ENCODE assay signal across 8 cellular contexts in the genomic region with DNA sequence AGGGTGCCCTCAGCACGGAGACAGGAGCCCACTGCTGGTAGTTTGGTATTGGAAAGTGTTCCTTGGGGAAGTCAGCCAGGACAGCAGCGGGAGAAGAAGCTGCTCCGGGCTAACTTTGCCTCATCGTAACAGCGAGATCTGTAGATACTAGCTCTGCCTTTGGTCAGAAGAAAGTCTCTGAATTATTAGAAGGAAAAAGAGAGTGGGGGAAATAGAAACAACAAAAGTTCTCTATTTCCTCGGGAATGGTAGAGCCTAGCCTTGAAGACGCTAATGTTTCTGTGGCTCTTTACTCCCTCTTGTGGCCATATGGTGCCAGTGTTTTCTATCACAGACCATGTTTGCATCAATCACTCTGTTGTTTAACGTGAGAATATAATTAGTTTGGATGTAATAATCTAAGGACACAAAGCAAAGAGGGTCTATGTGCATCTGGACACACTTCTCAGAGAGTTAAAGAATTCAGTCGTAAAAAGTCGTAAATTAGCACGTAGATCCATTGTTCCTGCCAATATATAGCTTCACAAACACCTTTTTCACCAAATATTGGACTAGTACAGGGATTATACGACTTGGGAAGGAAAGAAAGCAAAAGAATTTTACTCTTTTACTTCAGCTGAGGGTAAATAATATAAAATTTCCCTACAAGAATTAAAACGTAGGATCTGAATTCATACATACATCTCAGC. TPM values are rescaled to one million over a fixed set of nuclear protein-coding genes. Genes with fewer than 3 reads are reported as not detected.
DNase-seq lines count a peak whose midpoint lies in the region; ATAC-seq and TF ChIP-seq lines count a peak whose summit lies in the region.

No MANE protein-coding gene starts in this region.

- peak overlapping the region; percentile 90 for H3K27ac Mint-ChIP-seq in activated T-cell treated with anti-CD3 and anti-CD28 coated beads, Interleukin-2, amount 50 U/mL, for 24 hours

- no peaks in the 10 kb centered on the region for H3K36me3 ChIP-seq in HUES48 (ENCODE audit: control insufficient read depth, insufficient read depth, low read length)
- no peaks in the 10 kb centered on the region for H3K36me3 ChIP-seq in OCI-LY1 (ENCODE audit: insufficient read depth, low read length)
- H3K36me3 ChIP-seq in fibroblast of lung (ENCODE audit: control insufficient read depth, insufficient read depth, low read length), result no peaks in the 10 kb centered on the region
- no peaks in the 10 kb centered on the region for H3K36me3 ChIP-seq in transverse colon

- peaks cover 41% of the 10 kb centered on the region for H3K4me1 Mint-ChIP-seq in activated T-cell treated with anti-CD3 and anti-CD28 coated beads, Interleukin-2, amount 50 U/mL, for 24 hours (ENCODE audit: low read depth)

- H3K4me3 ChIP-seq in HUES48 (ENCODE audit: low read depth, low read length), result peak overlapping the region; percentile 88
- H3K4me3 ChIP-seq in OCI-LY1 (ENCODE audit: low read depth, low read length, poor library complexity, severe bottlenecking), result peak overlapping the region; percentile 46
- H3K4me3 ChIP-seq in fibroblast of lung (replicated peaks in 1 of 4; ENCODE audit: control extremely low read depth in 1 of 4, insufficient read depth in 1 of 4, low read depth in 3 of 4, low read length in 4 of 4), result peak overlapping the region; percentile 54 to 77 (median 74)
- H3K4me3 ChIP-seq in transverse colon, result peak overlapping the region; percentile 23 to 56 (median 38)

- in situ Hi-C loops in transverse colon (cut with MboI; ENCODE audit: low pct_ligation_motif_present in 1 of 4, low pct_unique_long_range_greater_than_20kb in 1 of 4, low sequenced_read_pairs in 3 of 4), result loop anchor here (10.0 to 25.0 kb wide), 4 partner anchors 150 to 427 kb away; a partner anchor contains a TSS

- H4K20me1 ChIP-seq in OCI-LY1 (ENCODE audit: insufficient read depth, low read length) (no peaks in the 10 kb centered on the region), fibroblast of lung (ENCODE audit: control insufficient read depth, extremely low read depth, insufficient read depth, low read length) (no peaks in the 10 kb centered on the region)

- no peaks in the 10 kb centered on the region for H3K36me3 Mint-ChIP-seq in activated T-cell treated with anti-CD3 and anti-CD28 coated beads, Interleukin-2, amount 50 U/mL, for 24 hours (ENCODE audit: low read depth)

- H3K9me3 Mint-ChIP-seq in activated T-cell treated with anti-CD3 and anti-CD28 coated beads, Interleukin-2, amount 50 U/mL, for 24 hours, result no peaks in the 10 kb centered on the region

- H3K9me3 ChIP-seq in HUES48 (ENCODE audit: control insufficient read depth, insufficient read depth, low read length), result no peaks in the 10 kb centered on the region
- no peaks in the 10 kb centered on the region for H3K9me3 ChIP-seq in OCI-LY1 (ENCODE audit: low read length)
- H3K9me3 ChIP-seq in fibroblast of lung (ENCODE audit: control insufficient read depth, insufficient read depth, low read depth, low read length), result no peaks in the 10 kb centered on the region
- no peaks in the 10 kb centered on the region for H3K9me3 ChIP-seq in transverse colon

- no peaks in the 10 kb centered on the region for H3F3A ChIP-seq in OCI-LY1 (ENCODE audit: insufficient read depth, low read length)

- peak; percentile 73 for DNase-seq in DMS53 (lab: John Stamatoyannopoulos, UW)
- DNase-seq in activated T-cell treated with anti-CD3 and anti-CD28 coated beads, Interleukin-2, amount 50 U/mL, for 24 hours, result peak; percentile 63
- DNase-seq in fibroblast of lung (ENCODE audit: low read depth in 2 of 2), result peak; percentile 57 to 88
- DNase-seq in myocyte (ENCODE audit: low read depth), result peak; percentile 88
- DNase-seq in transverse colon, result peak; percentile 63

- H3K27me3 ChIP-seq in HUES48 (ENCODE audit: control insufficient read depth, insufficient read depth, low read length), result no peaks in the 10 kb centered on the region
- no peaks in the 10 kb centered on the region for H3K27me3 ChIP-seq in OCI-LY1 (ENCODE audit: insufficient read depth, low read length)
- peaks cover 6% of the 10 kb centered on the region for H3K27me3 ChIP-seq in fibroblast of lung (ENCODE audit: control insufficient read depth, insufficient read depth, low read length)
- no peaks in the 10 kb centered on the region for H3K27me3 ChIP-seq in transverse colon

- TF ChIP-seq POLR2A in transverse colon (IDR thresholded peaks at IDR 0.05), result no peak

- peak overlapping the region; percentile 76; the same call in 1 of the 2 replicates for H2AFZ ChIP-seq in OCI-LY1 (ENCODE audit: low read length)
- H2AFZ ChIP-seq in fibroblast of lung (ENCODE audit: low read length), result peak overlapping the region; percentile 97

- peak overlapping the region; percentile 79 for H3K4me3 Mint-ChIP-seq in activated T-cell treated with anti-CD3 and anti-CD28 coated beads, Interleukin-2, amount 50 U/mL, for 24 hours

- peaks cover 9% of the 10 kb centered on the region for H3K4me1 ChIP-seq in HUES48 (ENCODE audit: control insufficient read depth, insufficient read depth, low read length)
- peaks cover 29% of the 10 kb centered on the region for H3K4me1 ChIP-seq in OCI-LY1 (ENCODE audit: insufficient read depth, low read length, severe bottlenecking)
- no peaks in the 10 kb centered on the region for H3K4me1 ChIP-seq in fibroblast of lung (ENCODE audit: control insufficient read depth, extremely low read depth, insufficient read depth, low read length)
- peaks cover 7 to 16% (median 11%) of the 10 kb centered on the region in 4 donors for H3K4me1 ChIP-seq in transverse colon

- peak overlapping the region; percentile 36 for H3K27ac ChIP-seq in HUES48 (ENCODE audit: low read depth, low read length)
- H3K27ac ChIP-seq in OCI-LY1 (ENCODE audit: low read depth, low read length, poor library complexity, severe bottlenecking), result no peak overlapping the region
- H3K27ac ChIP-seq in fibroblast of lung (ENCODE audit: insufficient read depth, low read length), result peak overlapping the region; percentile 56
- peak overlapping the region; percentile 60 to 73 (median 70) for H3K27ac ChIP-seq in transverse colon

- H3K4me2 ChIP-seq in OCI-LY1 (ENCODE audit: low read length) (peak overlapping the region; percentile 66), fibroblast of lung (ENCODE audit: extremely low read depth, insufficient read depth, low read length) (peak overlapping the region; percentile 98)

- no peaks in the 10 kb centered on the region for H3K9me2 ChIP-seq in OCI-LY1 (ENCODE audit: low read depth, low read length)

- H3K27me3 Mint-ChIP-seq in activated T-cell treated with anti-CD3 and anti-CD28 coated beads, Interleukin-2, amount 50 U/mL, for 24 hours, result no peaks in the 10 kb centered on the region

- 0 out of 2 replicates have a peak overlapping the region, but pooled peaks have one; percentile 53 for H3K9ac ChIP-seq in HUES48 (ENCODE audit: low read depth, low read length)
- H3K9ac ChIP-seq in OCI-LY1 (ENCODE audit: low read length), result peak overlapping the region; percentile 12; the same call in 1 of the 2 replicates
- H3K9ac ChIP-seq in fibroblast of lung (ENCODE audit: insufficient read depth, low read length), result peak overlapping the region; percentile 43

- no peak for TF ChIP-seq EP300 in transverse colon (IDR thresholded peaks at IDR 0.05; ENCODE audit: low read depth)

- TF ChIP-seq CTCF in OCI-LY1 (IDR thresholded peaks at IDR 0.05; ENCODE audit: low read length), result peak; percentile 95
- peak; percentile 85 to 93 for TF ChIP-seq CTCF in fibroblast of lung (conservative IDR thresholded peaks at IDR 0.05 in 1 of 2, IDR thresholded peaks at IDR 0.05 in 1 of 2; ENCODE audit: low read depth in 1 of 2, low read length in 2 of 2)
- TF ChIP-seq CTCF in transverse colon (IDR thresholded peaks at IDR 0.05), result peak; percentile 92 to 96 (median 95)

- 6% methylated on average over 8 to 13 of the region's 13 CpGs for WGBS in transverse colon (ENCODE audit: low coverage in 1 of 2), 2 donors

- intact Hi-C loops in transverse colon (cut with DNase I; ENCODE audit: low total_unique reads), result loop anchor here (5.0 to 10.0 kb wide), 2 partner anchors 137 to 425 kb away; a partner anchor contains a TSS

- H3K79me2 ChIP-seq in OCI-LY1 (ENCODE audit: insufficient read depth, low read length) (no peaks in the 10 kb centered on the region), fibroblast of lung (ENCODE audit: control insufficient read depth, insufficient read depth, low read length) (no peaks in the 10 kb centered on the region)

- ATAC-seq in GM21423 (IDR thresholded peaks at IDR 0.05; ENCODE audit: unreplicated experiment), result peak; percentile 64

RNA-seq across cellular contexts. Expression of a gene that starts 40.2 kb away (rescaled TPM):
- total RNA-seq in fibroblast of lung, result 201 and 340 TPM in 2 replicates
- 162 and 187 TPM in 2 replicates for polyA plus RNA-seq in fibroblast of lung
- polyA plus RNA-seq in fibroblast of lung (2012), result 107 and 113 TPM in 2 replicates
- 23.8 and 124 TPM in 2 replicates for polyA minus RNA-seq in fibroblast of lung (ENCODE audit: low replicate concordance)
- 85.6 and 117 TPM in 2 replicates for total RNA-seq in myocyte
- 76.9 TPM for polyA plus RNA-seq in myocyte (2012)
- 100 to 1,000 TPM; 105 to 224 (median 166) TPM for total RNA-seq in transverse colon

RNA-seq across cellular contexts. Expression of a gene that starts 56.3 kb away (rescaled TPM):
- total RNA-seq in fibroblast of lung, result 30.6 and 37.7 TPM in 2 replicates
- polyA plus RNA-seq in fibroblast of lung, result 23.8 and 36.7 TPM in 2 replicates
- 19.8 and 25.7 TPM in 2 replicates for polyA plus RNA-seq in fibroblast of lung (2012)
- polyA minus RNA-seq in fibroblast of lung (ENCODE audit: low replicate concordance), result 0.74 and 3.5 TPM in 2 replicates
- 11.8 and 25.6 TPM in 2 replicates for total RNA-seq in myocyte
- polyA plus RNA-seq in myocyte (2012), result 8.9 TPM
- 10 to 100 TPM in 3 of 4 donors, 1 to 10 TPM in 1; 9.8 to 28.1 (median 22.5) TPM for total RNA-seq in transverse colon

Comparison
In these comparisons a context has a peak if more than half of its experiments do, and no peak if none do; other contexts are left out.
1. H3K4me3 ChIP-seq: peak in every context shown above with its lines; median percentile 88 in HUES48; 74 in fibroblast of lung; 46 in OCI-LY1; 38 in transverse colon.